ENCODE assay signal across 1 cellular context in genomic region chr13:95535243-95535642, GRCh38.
TF ChIP-seq lines count a peak whose summit lies in the region.

No MANE protein-coding gene starts in this region.

TF ChIP-seq in GM12878, 131 proteins besides CTCF, POLR2A, EP300 and RAD21:
- TF ChIP-seq, protein P1, sequence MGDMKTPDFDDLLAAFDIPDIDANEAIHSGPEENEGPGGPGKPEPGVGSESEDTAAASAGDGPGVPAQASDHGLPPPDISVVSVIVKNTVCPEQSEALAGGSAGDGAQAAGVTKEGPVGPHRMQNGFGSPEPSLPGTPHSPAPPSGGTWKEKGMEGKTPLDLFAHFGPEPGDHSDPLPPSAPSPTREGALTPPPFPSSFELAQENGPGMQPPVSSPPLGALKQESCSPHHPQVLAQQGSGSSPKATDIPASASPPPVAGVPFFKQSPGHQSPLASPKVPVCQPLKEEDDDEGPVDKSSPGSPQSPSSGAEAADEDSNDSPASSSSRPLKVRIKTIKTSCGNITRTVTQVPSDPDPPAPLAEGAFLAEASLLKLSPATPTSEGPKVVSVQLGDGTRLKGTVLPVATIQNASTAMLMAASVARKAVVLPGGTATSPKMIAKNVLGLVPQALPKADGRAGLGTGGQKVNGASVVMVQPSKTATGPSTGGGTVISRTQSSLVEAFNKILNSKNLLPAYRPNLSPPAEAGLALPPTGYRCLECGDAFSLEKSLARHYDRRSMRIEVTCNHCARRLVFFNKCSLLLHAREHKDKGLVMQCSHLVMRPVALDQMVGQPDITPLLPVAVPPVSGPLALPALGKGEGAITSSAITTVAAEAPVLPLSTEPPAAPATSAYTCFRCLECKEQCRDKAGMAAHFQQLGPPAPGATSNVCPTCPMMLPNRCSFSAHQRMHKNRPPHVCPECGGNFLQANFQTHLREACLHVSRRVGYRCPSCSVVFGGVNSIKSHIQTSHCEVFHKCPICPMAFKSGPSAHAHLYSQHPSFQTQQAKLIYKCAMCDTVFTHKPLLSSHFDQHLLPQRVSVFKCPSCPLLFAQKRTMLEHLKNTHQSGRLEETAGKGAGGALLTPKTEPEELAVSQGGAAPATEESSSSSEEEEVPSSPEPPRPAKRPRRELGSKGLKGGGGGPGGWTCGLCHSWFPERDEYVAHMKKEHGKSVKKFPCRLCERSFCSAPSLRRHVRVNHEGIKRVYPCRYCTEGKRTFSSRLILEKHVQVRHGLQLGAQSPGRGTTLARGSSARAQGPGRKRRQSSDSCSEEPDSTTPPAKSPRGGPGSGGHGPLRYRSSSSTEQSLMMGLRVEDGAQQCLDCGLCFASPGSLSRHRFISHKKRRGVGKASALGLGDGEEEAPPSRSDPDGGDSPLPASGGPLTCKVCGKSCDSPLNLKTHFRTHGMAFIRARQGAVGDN (IDR thresholded peaks at IDR 0.05), result no peak
- TF ChIP-seq BCL11A (IDR thresholded peaks at IDR 0.05; ENCODE audit: low read depth, low read length), result 0 out of 2 replicates have a peak, but pooled peaks have one; percentile 37
